13 cellular contexts compared by ENCODE assay signal in the genomic region with DNA sequence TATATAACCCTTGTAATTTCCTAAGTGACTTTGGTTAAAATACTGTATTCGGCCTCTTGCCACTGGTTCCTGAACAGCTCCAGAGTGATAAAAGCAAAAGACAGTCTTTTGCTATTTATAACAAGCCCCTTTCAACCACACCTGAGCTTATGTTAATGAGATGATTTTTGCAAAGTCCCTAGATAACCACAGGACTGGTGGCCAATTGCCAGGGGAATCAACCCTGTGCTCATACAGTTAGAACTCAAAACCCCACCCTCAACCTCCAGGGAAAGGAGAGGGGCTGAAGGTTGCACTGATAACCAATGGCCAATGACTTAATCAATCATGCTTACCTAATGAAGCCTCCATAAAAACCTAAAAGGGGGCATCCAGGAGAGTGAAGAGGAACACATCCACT.
DNase-seq lines count a peak whose midpoint lies in the region; ATAC-seq and TF ChIP-seq lines count a peak whose summit lies in the region.
"Had no signal": no experiment of that assay in that cellular context is flagged by ENCODE, and none has a peak within 500 bp of the region (broad histone marks: within the 10 kb centered on the region; RNA-seq: fewer than 3 reads in every experiment).

No MANE protein-coding gene starts in this region.

- H3K27ac Mint-ChIP-seq in activated CD4-positive, alpha-beta T cell treated with anti-CD3 and anti-CD28 coated beads, Interleukin-2, amount 10 ng/mL, durations not matched to agents 24 days and 14 days: peak overlapping the region; percentile 66
- H3K27ac Mint-ChIP-seq in activated CD4-positive, alpha-beta T cell treated with anti-CD3 and anti-CD28 coated beads, Interleukin-2, amount 10 ng/mL, durations not matched to agents 7 days and 5 days: no peak overlapping the region
- peak overlapping the region; percentile 68 for H3K27ac Mint-ChIP-seq in activated naive CD8-positive, alpha-beta T cell treated with anti-CD3 and anti-CD28 coated beads for 36 hours
- H3K27ac Mint-ChIP-seq in progenitor cell of endocrine pancreas: peak overlapping the region; percentile 91

- no peaks in the 10 kb centered on the region for H3K9me3 Mint-ChIP-seq in activated CD4-positive, alpha-beta T cell treated with anti-CD3 and anti-CD28 coated beads, Interleukin-2, amount 10 ng/mL, durations not matched to agents 24 days and 14 days
- peaks cover 3% of the 10 kb centered on the region for H3K9me3 Mint-ChIP-seq in activated CD4-positive, alpha-beta T cell treated with anti-CD3 and anti-CD28 coated beads, Interleukin-2, amount 10 ng/mL, durations not matched to agents 7 days and 5 days
- H3K9me3 Mint-ChIP-seq in activated naive CD8-positive, alpha-beta T cell treated with anti-CD3 and anti-CD28 coated beads for 36 hours: peaks cover 2% of the 10 kb centered on the region
- no peaks in the 10 kb centered on the region for H3K9me3 Mint-ChIP-seq in progenitor cell of endocrine pancreas (ENCODE audit: low read depth)

- DNase-seq in activated CD4-positive, alpha-beta T cell treated with anti-CD3 and anti-CD28 coated beads, Interleukin-2, amount 10 ng/mL, durations not matched to agents 24 days and 14 days: peak; percentile 56
- DNase-seq in activated CD4-positive, alpha-beta T cell treated with anti-CD3 and anti-CD28 coated beads, Interleukin-2, amount 10 ng/mL, durations not matched to agents 7 days and 5 days: no peak
- peak; percentile 59 for DNase-seq in activated naive CD8-positive, alpha-beta T cell treated with anti-CD3 and anti-CD28 coated beads for 36 hours
- DNase-seq in progenitor cell of endocrine pancreas (ENCODE audit: low spot score, unreplicated experiment): no peak
- DNase-seq in pons (ENCODE audit: low spot score): no peak
- DNase-seq in sciatic nerve (ENCODE audit: low spot score): no peak
- DNase-seq: cortex of kidney, foreskin fibroblast, H7, NCI-H748 treated with DMSO at 0.1 percent for 48 hours, SW 1271 had no signal

- ATAC-seq in HG02610 (IDR thresholded peaks at IDR 0.05; ENCODE audit: unreplicated experiment): peak; percentile 63
- ATAC-seq in GM19324 (IDR thresholded peaks at IDR 0.05; ENCODE audit: low FRiP score, unreplicated experiment): no peak
- ATAC-seq in sciatic nerve: no peak

- H3K27me3 Mint-ChIP-seq in activated CD4-positive, alpha-beta T cell treated with anti-CD3 and anti-CD28 coated beads, Interleukin-2, amount 10 ng/mL, durations not matched to agents 24 days and 14 days: no peaks in the 10 kb centered on the region
- H3K27me3 Mint-ChIP-seq in activated CD4-positive, alpha-beta T cell treated with anti-CD3 and anti-CD28 coated beads, Interleukin-2, amount 10 ng/mL, durations not matched to agents 7 days and 5 days: no peaks in the 10 kb centered on the region
- H3K27me3 Mint-ChIP-seq in activated naive CD8-positive, alpha-beta T cell treated with anti-CD3 and anti-CD28 coated beads for 36 hours: no peaks in the 10 kb centered on the region
- H3K27me3 Mint-ChIP-seq in progenitor cell of endocrine pancreas: no peaks in the 10 kb centered on the region

- peaks cover 6% of the 10 kb centered on the region for H3K36me3 Mint-ChIP-seq in activated CD4-positive, alpha-beta T cell treated with anti-CD3 and anti-CD28 coated beads, Interleukin-2, amount 10 ng/mL, durations not matched to agents 24 days and 14 days (ENCODE audit: low read depth)
- H3K36me3 Mint-ChIP-seq in activated CD4-positive, alpha-beta T cell treated with anti-CD3 and anti-CD28 coated beads, Interleukin-2, amount 10 ng/mL, durations not matched to agents 7 days and 5 days (ENCODE audit: low read depth): peaks cover 5% of the 10 kb centered on the region
- peaks cover 6% of the 10 kb centered on the region for H3K36me3 Mint-ChIP-seq in activated naive CD8-positive, alpha-beta T cell treated with anti-CD3 and anti-CD28 coated beads for 36 hours
- peaks cover 3% of the 10 kb centered on the region for H3K36me3 Mint-ChIP-seq in progenitor cell of endocrine pancreas (ENCODE audit: insufficient read depth)

- POLR2A ChIA-PET in activated CD4-positive, alpha-beta T cell treated with anti-CD3 and anti-CD28 coated beads, Interleukin-2, amount 10 ng/mL, durations not matched to agents 7 days and 5 days (lab: Charles Lee): interaction anchor here (0.6 kb wide), 1 partner anchor 183 kb away, joined by 5 read pairs; no protein-coding TSS in a partner anchor

- H3K4me3 Mint-ChIP-seq in activated CD4-positive, alpha-beta T cell treated with anti-CD3 and anti-CD28 coated beads, Interleukin-2, amount 10 ng/mL, durations not matched to agents 24 days and 14 days: peak overlapping the region; percentile 18
- H3K4me3 Mint-ChIP-seq in activated CD4-positive, alpha-beta T cell treated with anti-CD3 and anti-CD28 coated beads, Interleukin-2, amount 10 ng/mL, durations not matched to agents 7 days and 5 days: no peak overlapping the region
- no peak overlapping the region for H3K4me3 Mint-ChIP-seq in activated naive CD8-positive, alpha-beta T cell treated with anti-CD3 and anti-CD28 coated beads for 36 hours
- peak overlapping the region; percentile 53 for H3K4me3 Mint-ChIP-seq in progenitor cell of endocrine pancreas (ENCODE audit: low read depth)

- peaks cover 49% of the 10 kb centered on the region for H3K4me1 Mint-ChIP-seq in activated CD4-positive, alpha-beta T cell treated with anti-CD3 and anti-CD28 coated beads, Interleukin-2, amount 10 ng/mL, durations not matched to agents 24 days and 14 days
- peaks cover 54% of the 10 kb centered on the region for H3K4me1 Mint-ChIP-seq in activated CD4-positive, alpha-beta T cell treated with anti-CD3 and anti-CD28 coated beads, Interleukin-2, amount 10 ng/mL, durations not matched to agents 7 days and 5 days
- peaks cover 63% of the 10 kb centered on the region for H3K4me1 Mint-ChIP-seq in activated naive CD8-positive, alpha-beta T cell treated with anti-CD3 and anti-CD28 coated beads for 36 hours
- H3K4me1 Mint-ChIP-seq in progenitor cell of endocrine pancreas (ENCODE audit: low read depth): peaks cover 51% of the 10 kb centered on the region

- no peak for TF ChIP-seq CTCF in progenitor cell of endocrine pancreas (IDR thresholded peaks at IDR 0.05; ENCODE audit: unreplicated experiment)

- intact Hi-C loops in activated CD4-positive, alpha-beta T cell treated with anti-CD3 and anti-CD28 coated beads, Interleukin-2, amount 10 ng/mL, durations not matched to agents 24 days and 14 days (cut with micrococcal nuclease): loop anchor here (2.0 to 10.0 kb wide), 2 partner anchors 89 to 245 kb away; a partner anchor contains a TSS
- intact Hi-C loops in sciatic nerve (cut with DNase I): no loop called here

- CTCF ChIA-PET in activated CD4-positive, alpha-beta T cell treated with anti-CD3 and anti-CD28 coated beads, Interleukin-2, amount 10 ng/mL, durations not matched to agents 7 days and 5 days (lab: Charles Lee): interaction anchor here (0.9 kb wide), 1 partner anchor 48 kb away, joined by 3 read pairs; no protein-coding TSS in a partner anchor

Comparison
In these comparisons a context has a peak if more than half of its experiments do, and no peak if none do; other contexts are left out.
1. DNase-seq: peak in activated CD4-positive, alpha-beta T cell treated with anti-CD3 and anti-CD28 coated beads, Interleukin-2, amount 10 ng/mL, durations not matched to agents 24 days and 14 days (single experiment) and activated naive CD8-positive, alpha-beta T cell treated with anti-CD3 and anti-CD28 coated beads for 36 hours (single experiment); none in activated CD4-positive, alpha-beta T cell treated with anti-CD3 and anti-CD28 coated beads, Interleukin-2, amount 10 ng/mL, durations not matched to agents 7 days and 5 days (single experiment), progenitor cell of endocrine pancreas (single experiment), pons (single experiment) and sciatic nerve (single experiment).
2. H3K4me3 Mint-ChIP-seq: peak in activated CD4-positive, alpha-beta T cell treated with anti-CD3 and anti-CD28 coated beads, Interleukin-2, amount 10 ng/mL, durations not matched to agents 24 days and 14 days (single experiment) and progenitor cell of endocrine pancreas (single experiment); none in activated CD4-positive, alpha-beta T cell treated with anti-CD3 and anti-CD28 coated beads, Interleukin-2, amount 10 ng/mL, durations not matched to agents 7 days and 5 days (single experiment) and activated naive CD8-positive, alpha-beta T cell treated with anti-CD3 and anti-CD28 coated beads for 36 hours (single experiment).